In the genomic region with DNA sequence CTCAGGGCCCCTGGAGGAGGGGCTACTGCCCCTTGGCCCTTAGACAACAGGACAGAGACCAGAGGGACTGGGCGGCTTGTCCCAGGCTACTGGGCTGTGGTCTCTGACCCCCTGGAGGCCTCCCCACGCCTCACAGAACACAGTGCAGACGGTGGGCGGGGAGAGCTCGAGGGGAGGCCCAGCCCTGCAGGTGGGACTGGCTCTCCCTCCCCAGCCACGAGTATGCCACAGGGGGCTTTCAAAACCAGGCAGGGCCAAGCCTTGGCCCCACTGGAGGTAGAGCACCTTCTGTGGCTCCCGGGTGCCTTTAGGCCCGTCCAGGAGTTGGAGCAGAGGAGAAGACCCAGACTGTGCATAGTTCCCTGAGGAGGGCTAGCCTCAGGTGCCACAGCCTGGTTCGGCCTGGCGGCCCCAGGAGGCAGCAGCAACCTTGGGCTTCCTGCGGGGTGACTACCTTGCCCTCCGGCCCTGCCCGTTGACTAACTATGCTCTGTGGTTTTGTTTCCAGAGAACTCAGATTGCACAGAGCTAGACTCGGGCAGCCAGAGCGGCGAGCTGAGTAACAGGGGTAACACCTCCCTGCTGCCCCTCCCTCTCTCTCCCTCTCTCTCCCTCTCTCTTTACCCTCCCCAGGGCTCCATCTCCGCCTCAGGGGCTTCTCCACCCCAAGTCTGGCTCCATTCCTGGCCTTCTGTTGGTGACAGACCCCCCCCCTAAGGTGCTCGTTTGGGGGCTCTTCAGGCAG, we compare ENCODE assay signal across 12 cellular contexts. TPM values are rescaled to one million over a fixed set of nuclear protein-coding genes. Genes with fewer than 3 reads are reported as not detected.
DNase-seq lines count a peak whose midpoint lies in the region; ATAC-seq, FAIRE-seq and TF ChIP-seq lines count a peak whose summit lies in the region.
"Had no signal": no experiment of that assay in that cellular context is flagged by ENCODE, and none has a peak within 500 bp of the region (broad histone marks: within the 10 kb centered on the region; RNA-seq: fewer than 3 reads in every experiment).

No MANE protein-coding gene starts in this region.

- POLR2A ChIA-PET in HepG2 (lab: Yijun Ruan, JAX), result interaction anchor here (1.0 to 13.7 kb wide), 5 partner anchors 8 to 21 kb away, joined by 4 to 195 read pairs (median 6); a partner anchor contains a TSS

- H3K36me3 Mint-ChIP-seq in activated T-helper 17 cell treated with anti-CD3 and anti-CD28 coated beads, Interleukin-2, amount 50 U/mL, for 72 hours (ENCODE audit: low read depth), result peaks cover 54% of the 10 kb centered on the region

- H2AFZ ChIP-seq in HepG2 (ENCODE audit: low read length), result no peak overlapping the region
- no peak overlapping the region for H2AFZ ChIP-seq in MM.1S (ENCODE audit: low read length)

- H3F3A ChIP-seq in MM.1S (ENCODE audit: insufficient read depth, low read length), result no peaks in the 10 kb centered on the region

- ATAC-seq in activated T-helper 17 cell treated with anti-CD3 and anti-CD28 coated beads, Interleukin-2, amount 50 U/mL, for 72 hours (replicated peaks), result peak; percentile 23
- ATAC-seq in HepG2, result peak; percentile 34
- no peak for ATAC-seq in HG02610 (IDR thresholded peaks at IDR 0.05; ENCODE audit: unreplicated experiment)
- no peak for ATAC-seq in GM21360 (IDR thresholded peaks at IDR 0.05; ENCODE audit: unreplicated experiment)

- H3K36me3 ChIP-seq in HepG2 (replicated peaks in 1 of 2; ENCODE audit: control insufficient read depth in 1 of 2, insufficient read depth in 2 of 2, low read length in 2 of 2), result peaks cover 2 to 8% of the 10 kb centered on the region in 2 experiments; a peak in 3 of 5 replicates
- 0 out of 2 replicates have a peak, but pooled peaks cover 6% of the 10 kb centered on the region for H3K36me3 ChIP-seq in SJCRH30
- H3K36me3 ChIP-seq in MM.1S (replicated peaks; ENCODE audit: insufficient read depth, low read length), result no peaks in the 10 kb centered on the region

- WGBS in HepG2 (ENCODE audit: low lambda C conversion rate), result 33% methylated on average over 11 of the region's 18 CpGs

- no peaks in the 10 kb centered on the region for H3K9me2 ChIP-seq in MM.1S (replicated peaks; ENCODE audit: insufficient read depth, low read length)

- no peak for TF ChIP-seq POLR2A in HepG2 (IDR thresholded peaks at IDR 0.05; ENCODE audit: insufficient read depth in 1 of 2, low read depth in 2 of 2, low read length in 2 of 2)

- H3K9me3 ChIP-seq in HepG2 (ENCODE audit: low read length), result no peaks in the 10 kb centered on the region
- H3K9me3 ChIP-seq in SJCRH30 (replicated peaks), result no peaks in the 10 kb centered on the region
- no peaks in the 10 kb centered on the region for H3K9me3 ChIP-seq in MM.1S (replicated peaks; ENCODE audit: insufficient read depth, low read length)

- FAIRE-seq in HepG2 (lab: Jason Lieb, UNC), result no peak

- H3K4me2 ChIP-seq in HepG2 (ENCODE audit: low read depth, low read length) (peak overlapping the region; percentile 66), MM.1S (ENCODE audit: low read depth, low read length) (no peak overlapping the region)

- CTCF ChIA-PET in HepG2 (lab: Yijun Ruan, JAX; ENCODE audit: low intra/inter-chr PET ratio, low total read pairs), result interaction anchor here (1.0 kb wide), 1 partner anchor 108 kb away, joined by 3 read pairs; no protein-coding TSS in a partner anchor

- intact Hi-C loops in HepG2 (cut with micrococcal nuclease; ENCODE audit: unreplicated experiment), result no loop called here

- H3K4me3 Mint-ChIP-seq in activated T-helper 17 cell treated with anti-CD3 and anti-CD28 coated beads, Interleukin-2, amount 50 U/mL, for 72 hours, result no peak overlapping the region

- H3K9ac ChIP-seq in HepG2 (ENCODE audit: insufficient read depth, low read depth, low read length), result peak overlapping the region; percentile 61
- H3K9ac ChIP-seq in MM.1S (ENCODE audit: low read length), result no peak overlapping the region

- H4K20me1 ChIP-seq in HepG2 (ENCODE audit: insufficient read depth, low read length), result no peaks in the 10 kb centered on the region
- no peaks in the 10 kb centered on the region for H4K20me1 ChIP-seq in MM.1S (ENCODE audit: insufficient read depth, low read length)

- peak overlapping the region; percentile 80 for H3K27ac ChIP-seq in HepG2 (ENCODE audit: extremely low read length, insufficient read depth, low read length)
- no peak overlapping the region for H3K27ac ChIP-seq in SJCRH30
- H3K27ac ChIP-seq in MM.1S (ENCODE audit: low read length), result no peak overlapping the region

- H3K79me2 ChIP-seq in HepG2 (ENCODE audit: insufficient read depth, low read length) (no peaks in the 10 kb centered on the region), MM.1S (ENCODE audit: low read length) (0 out of 2 replicates have a peak, but pooled peaks cover 10% of the 10 kb centered on the region)

- H3K27me3 ChIP-seq in HepG2 (ENCODE audit: control insufficient read depth in 1 of 2, insufficient read depth in 2 of 2, low read length in 2 of 2) (no peaks in the 10 kb centered on the region), SJCRH30 (no peaks in the 10 kb centered on the region), MM.1S (replicated peaks; ENCODE audit: insufficient read depth, low read length) (no peaks in the 10 kb centered on the region)

- peak; percentile 54 for DNase-seq in stimulated activated CD4-positive, alpha-beta T cell treated with anti-CD3 and anti-CD28 coated beads, Interleukin-1b, Interleukin-23, amount 100 ng/mL, for 48 hours
- no peak for DNase-seq in stimulated activated CD4-positive, alpha-beta T cell treated with anti-CD3 and anti-CD28 coated beads, Interleukin-4, amount 100 ng/mL, for 4 hours
- DNase-seq in HepG2 (ENCODE audit: low spot score), result peak; percentile 39
- no peak for DNase-seq in SJCRH30
- no peak for DNase-seq in MM.1S
- DNase-seq: amygdala, C1 segment of cervical spinal cord, GOT3, NCI-H2171 treated with DMSO at 0.1 percent for 48 hours had no signal

- peaks cover 70% of the 10 kb centered on the region for H3K4me1 ChIP-seq in HepG2 (ENCODE audit: insufficient read depth, low read length)
- H3K4me1 ChIP-seq in SJCRH30, result peaks cover 5% of the 10 kb centered on the region; the same call in 1 of the 2 replicates
- H3K4me1 ChIP-seq in MM.1S (ENCODE audit: low read length), result peaks cover 6% of the 10 kb centered on the region

- TF ChIP-seq RAD21 in HepG2 (CRISPR knock-in tag; IDR thresholded peaks at IDR 0.05), result no peak

- TF ChIP-seq CTCF in HepG2 (CRISPR knock-in tag; IDR thresholded peaks at IDR 0.05), result peak; percentile 3; the same call in 1 of the 2 replicates
- TF ChIP-seq CTCF in MM.1S (IDR thresholded peaks at IDR 0.05; ENCODE audit: low read length), result no peak

- H3K4me1 Mint-ChIP-seq in activated T-helper 17 cell treated with anti-CD3 and anti-CD28 coated beads, Interleukin-2, amount 50 U/mL, for 72 hours, result peaks cover 24% of the 10 kb centered on the region

- H3K4me3 ChIP-seq in HepG2 (replicated peaks in 1 of 3; ENCODE audit: insufficient read depth in 1 of 3, low read depth in 2 of 3, low read length in 3 of 3) (peak overlapping the region in 1 of 3 experiments; percentile 56; a peak in 3 of 6 replicates), SJCRH30 (no peak overlapping the region), MM.1S (ENCODE audit: low read length) (no peak overlapping the region)

- H3K9me3 Mint-ChIP-seq in activated T-helper 17 cell treated with anti-CD3 and anti-CD28 coated beads, Interleukin-2, amount 50 U/mL, for 72 hours, result no peaks in the 10 kb centered on the region

- BruUV-seq in HepG2 (replicated peaks; lab: Mats Ljungman, UMichigan), result no TSS peak

- H3K27me3 Mint-ChIP-seq in activated T-helper 17 cell treated with anti-CD3 and anti-CD28 coated beads, Interleukin-2, amount 50 U/mL, for 72 hours, result no peaks in the 10 kb centered on the region

- H3K27ac Mint-ChIP-seq in activated T-helper 17 cell treated with anti-CD3 and anti-CD28 coated beads, Interleukin-2, amount 50 U/mL, for 72 hours, result no peak overlapping the region

- in situ Hi-C loops in HepG2 (cut with HindIII; ENCODE audit: extremely low pct_ligation_motif_present, low pct_unique_long_range_greater_than_20kb), result no loop called here

- TF ChIP-seq EP300 in HepG2 (IDR thresholded peaks at IDR 0.05; ENCODE audit: low read depth in 2 of 2, low read length in 2 of 2) (no peak), HepG2 (CRISPR knock-in tag; IDR thresholded peaks at IDR 0.05; ENCODE audit: borderline replicate concordance) (no peak)

RNA-seq across cellular contexts. Expression of a gene that starts 15.5 kb away (rescaled TPM):
- total RNA-seq in activated T-helper 17 cell treated with anti-CD3 and anti-CD28 coated beads, Interleukin-2, amount 50 U/mL, for 72 hours, result 10 to 100 TPM; 83.6 to 87.3 TPM
- 15.2 and 18.4 TPM in 2 replicates for total RNA-seq in HepG2 (2016; rRNA removed; fragmentation: Illumina TruSeq; extraction: Trizol)
- total RNA-seq in HepG2 (2016; cell fraction: cytosol; rRNA removed; fragmentation: Illumina TruSeq; extraction: Trizol; ENCODE audit: low read depth), result 15.8 and 20.2 TPM in 2 replicates
- total RNA-seq in HepG2 (2016; cell fraction: insoluble cytoplasmic fraction; rRNA removed; fragmentation: Illumina TruSeq; extraction: Trizol), result 18.6 and 20.5 TPM in 2 replicates
- total RNA-seq in HepG2 (2016; cell fraction: membrane; rRNA removed; fragmentation: Illumina TruSeq; extraction: Trizol), result 17.3 and 29.5 TPM in 2 replicates
- total RNA-seq in HepG2 (2016; cell fraction: nucleus; rRNA removed; fragmentation: Illumina TruSeq; extraction: Trizol), result 8.3 and 12.2 TPM in 2 replicates
- polyA plus RNA-seq in HepG2 (2011; rRNA removed), result 47.2 and 62.0 TPM in 2 replicates
- 33.8 and 73.1 TPM in 2 replicates for polyA plus RNA-seq in HepG2 (2011; cell fraction: cytosol; rRNA removed)
- polyA plus RNA-seq in HepG2 (2011; cell fraction: nucleus; rRNA removed), result 101 and 106 TPM in 2 replicates
- 14.6 TPM in 2 replicates for polyA plus RNA-seq in HepG2 (2012)
- 16.0 and 27.0 TPM in 2 replicates for polyA plus RNA-seq in HepG2 (2016; cell fraction: cytosol; fragmentation: Illumina TruSeq; extraction: Trizol; ENCODE audit: low read depth)
- polyA plus RNA-seq in HepG2 (2016; cell fraction: insoluble cytoplasmic fraction; fragmentation: Illumina TruSeq; extraction: Trizol; ENCODE audit: low read depth), result 14.7 and 18.5 TPM in 2 replicates
- polyA plus RNA-seq in HepG2 (2016; cell fraction: membrane; fragmentation: Illumina TruSeq; extraction: Trizol; ENCODE audit: low read depth), result 13.4 and 18.5 TPM in 2 replicates
- polyA plus RNA-seq in HepG2 (2016; cell fraction: nucleus; fragmentation: Illumina TruSeq; extraction: Trizol; ENCODE audit: insufficient read depth, low read depth), result 25.1 and 25.9 TPM in 2 replicates
- 11.5 and 28.1 TPM in 2 replicates for polyA minus RNA-seq in HepG2 (2011; rRNA and poly(A)+ RNA removed; ENCODE audit: low replicate concordance)
- polyA minus RNA-seq in HepG2 (2011; cell fraction: cytosol; rRNA and poly(A)+ RNA removed), result 14.0 and 17.6 TPM in 2 replicates
- 11.3 and 12.8 TPM in 2 replicates for polyA minus RNA-seq in HepG2 (2011; cell fraction: nucleus; rRNA and poly(A)+ RNA removed)
- total RNA-seq in SJCRH30 (2014; rRNA removed; shearing (Covaris generic)), result 36.9 and 41.6 TPM in 2 replicates

RNA-seq across cellular contexts. Expression of a gene that starts 22.5 kb away (rescaled TPM):
- total RNA-seq in activated T-helper 17 cell treated with anti-CD3 and anti-CD28 coated beads, Interleukin-2, amount 50 U/mL, for 72 hours, result 100 to 1,000 TPM in 1 of 2 donors, 10 to 100 TPM in 1; 56.0 to 197 TPM
- 77.1 and 92.1 TPM in 2 replicates for total RNA-seq in HepG2 (2016; rRNA removed; fragmentation: Illumina TruSeq; extraction: Trizol)
- total RNA-seq in HepG2 (2016; cell fraction: cytosol; rRNA removed; fragmentation: Illumina TruSeq; extraction: Trizol; ENCODE audit: low read depth), result 104 and 127 TPM in 2 replicates
- 66.8 and 94.8 TPM in 2 replicates for total RNA-seq in HepG2 (2016; cell fraction: insoluble cytoplasmic fraction; rRNA removed; fragmentation: Illumina TruSeq; extraction: Trizol)
- total RNA-seq in HepG2 (2016; cell fraction: membrane; rRNA removed; fragmentation: Illumina TruSeq; extraction: Trizol), result 149 and 180 TPM in 2 replicates
- total RNA-seq in HepG2 (2016; cell fraction: nucleus; rRNA removed; fragmentation: Illumina TruSeq; extraction: Trizol), result 48.9 and 58.7 TPM in 2 replicates
- 81.2 and 109 TPM in 2 replicates for polyA plus RNA-seq in HepG2 (2011; rRNA removed)
- polyA plus RNA-seq in HepG2 (2011; cell fraction: cytosol; rRNA removed), result 83.2 and 110 TPM in 2 replicates
- polyA plus RNA-seq in HepG2 (2011; cell fraction: nucleus; rRNA removed), result 62.3 and 83.6 TPM in 2 replicates
- 77.3 and 145 TPM in 2 replicates for polyA plus RNA-seq in HepG2 (2012)
- 196 and 226 TPM in 2 replicates for polyA plus RNA-seq in HepG2 (2016; cell fraction: cytosol; fragmentation: Illumina TruSeq; extraction: Trizol; ENCODE audit: low read depth)
- 104 and 130 TPM in 2 replicates for polyA plus RNA-seq in HepG2 (2016; cell fraction: insoluble cytoplasmic fraction; fragmentation: Illumina TruSeq; extraction: Trizol; ENCODE audit: low read depth)
- 235 and 242 TPM in 2 replicates for polyA plus RNA-seq in HepG2 (2016; cell fraction: membrane; fragmentation: Illumina TruSeq; extraction: Trizol; ENCODE audit: low read depth)
- polyA plus RNA-seq in HepG2 (2016; cell fraction: nucleus; fragmentation: Illumina TruSeq; extraction: Trizol; ENCODE audit: insufficient read depth, low read depth), result 122 and 127 TPM in 2 replicates
- polyA minus RNA-seq in HepG2 (2011; rRNA and poly(A)+ RNA removed; ENCODE audit: low replicate concordance), result 22.5 and 101 TPM in 2 replicates
- polyA minus RNA-seq in HepG2 (2011; cell fraction: cytosol; rRNA and poly(A)+ RNA removed), result 26.1 and 26.7 TPM in 2 replicates
- polyA minus RNA-seq in HepG2 (2011; cell fraction: nucleus; rRNA and poly(A)+ RNA removed), result 17.8 and 21.8 TPM in 2 replicates
- total RNA-seq in SJCRH30 (2014; rRNA removed; shearing (Covaris generic)), result 24.6 and 27.1 TPM in 2 replicates

RNA-seq across cellular contexts. Expression of a gene that starts 53.0 kb away (rescaled TPM):
- total RNA-seq in activated T-helper 17 cell treated with anti-CD3 and anti-CD28 coated beads, Interleukin-2, amount 50 U/mL, for 72 hours, result 10 to 100 TPM; 45.4 to 68.4 TPM
- 6.0 and 7.0 TPM in 2 replicates for total RNA-seq in HepG2 (2016; rRNA removed; fragmentation: Illumina TruSeq; extraction: Trizol)
- 10.2 and 12.4 TPM in 2 replicates for total RNA-seq in HepG2 (2016; cell fraction: cytosol; rRNA removed; fragmentation: Illumina TruSeq; extraction: Trizol; ENCODE audit: low read depth)
- 6.3 and 8.8 TPM in 2 replicates for total RNA-seq in HepG2 (2016; cell fraction: insoluble cytoplasmic fraction; rRNA removed; fragmentation: Illumina TruSeq; extraction: Trizol)
- total RNA-seq in HepG2 (2016; cell fraction: membrane; rRNA removed; fragmentation: Illumina TruSeq; extraction: Trizol), result 10.0 and 14.6 TPM in 2 replicates
- total RNA-seq in HepG2 (2016; cell fraction: nucleus; rRNA removed; fragmentation: Illumina TruSeq; extraction: Trizol), result 4.9 and 5.2 TPM in 2 replicates
- 9.1 and 11.7 TPM in 2 replicates for polyA plus RNA-seq in HepG2 (2011; rRNA removed)
- 6.2 and 9.7 TPM in 2 replicates for polyA plus RNA-seq in HepG2 (2011; cell fraction: cytosol; rRNA removed)
- 4.6 and 5.9 TPM in 2 replicates for polyA plus RNA-seq in HepG2 (2011; cell fraction: nucleus; rRNA removed)
- polyA plus RNA-seq in HepG2 (2012), result 4.2 and 5.4 TPM in 2 replicates
- polyA plus RNA-seq in HepG2 (2016; cell fraction: cytosol; fragmentation: Illumina TruSeq; extraction: Trizol; ENCODE audit: low read depth), result 12.5 and 16.5 TPM in 2 replicates
- polyA plus RNA-seq in HepG2 (2016; cell fraction: insoluble cytoplasmic fraction; fragmentation: Illumina TruSeq; extraction: Trizol; ENCODE audit: low read depth), result 5.3 and 7.1 TPM in 2 replicates
- polyA plus RNA-seq in HepG2 (2016; cell fraction: membrane; fragmentation: Illumina TruSeq; extraction: Trizol; ENCODE audit: low read depth), result 12.6 and 14.6 TPM in 2 replicates
- polyA plus RNA-seq in HepG2 (2016; cell fraction: nucleus; fragmentation: Illumina TruSeq; extraction: Trizol; ENCODE audit: insufficient read depth, low read depth), result 9.7 and 10.7 TPM in 2 replicates
- polyA minus RNA-seq in HepG2 (2011; rRNA and poly(A)+ RNA removed; ENCODE audit: low replicate concordance), result 7.9 TPM in 1 of 2 replicates, not detected in the other
- 1.8 and 2.8 TPM in 2 replicates for polyA minus RNA-seq in HepG2 (2011; cell fraction: cytosol; rRNA and poly(A)+ RNA removed)
- 0.90 and 0.99 TPM in 2 replicates for polyA minus RNA-seq in HepG2 (2011; cell fraction: nucleus; rRNA and poly(A)+ RNA removed)
- not detected in 2 replicates for total RNA-seq in SJCRH30 (2014; rRNA removed; shearing (Covaris generic))

Comparison
In these comparisons a context has a peak if more than half of its experiments do, and no peak if none do; other contexts are left out.
1. DNase-seq: peak in stimulated activated CD4-positive, alpha-beta T cell treated with anti-CD3 and anti-CD28 coated beads, Interleukin-1b, Interleukin-23, amount 100 ng/mL, for 48 hours (single experiment) and HepG2 (single experiment); none in stimulated activated CD4-positive, alpha-beta T cell treated with anti-CD3 and anti-CD28 coated beads, Interleukin-4, amount 100 ng/mL, for 4 hours (0 of 2), SJCRH30 (0 of 2) and MM.1S (single experiment).
2. ATAC-seq: peak in activated T-helper 17 cell treated with anti-CD3 and anti-CD28 coated beads, Interleukin-2, amount 50 U/mL, for 72 hours (single experiment) and HepG2 (single experiment); none in HG02610 (single experiment) and GM21360 (single experiment).